In the genomic region with DNA sequence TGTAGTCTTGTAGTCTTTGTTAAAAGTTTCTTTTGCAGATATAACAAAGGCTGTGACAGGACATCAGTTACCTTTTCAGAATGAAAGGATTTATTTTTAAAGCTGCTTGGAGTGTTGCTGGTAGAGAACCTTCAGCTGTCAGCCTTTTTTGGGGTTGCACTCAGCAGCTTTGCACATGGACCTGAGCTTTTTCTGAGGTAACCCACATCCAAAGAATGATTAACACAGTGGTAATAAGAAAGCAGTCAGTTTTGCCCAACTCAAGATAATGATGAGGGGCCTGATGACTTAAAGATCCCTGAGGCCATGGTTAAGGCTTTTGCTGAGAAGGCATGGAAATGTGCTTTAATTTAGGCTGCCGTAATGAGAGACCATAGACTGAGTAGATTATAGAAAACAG, we compare ENCODE assay signal across 2 cellular contexts.
TF ChIP-seq lines count a peak whose summit lies in the region.

No MANE protein-coding gene starts in this region.

TF ChIP-seq in GM23338, 12 proteins besides CTCF, POLR2A, EP300 and RAD21 (continued from another document):
- TF ChIP-seq, protein P1, sequence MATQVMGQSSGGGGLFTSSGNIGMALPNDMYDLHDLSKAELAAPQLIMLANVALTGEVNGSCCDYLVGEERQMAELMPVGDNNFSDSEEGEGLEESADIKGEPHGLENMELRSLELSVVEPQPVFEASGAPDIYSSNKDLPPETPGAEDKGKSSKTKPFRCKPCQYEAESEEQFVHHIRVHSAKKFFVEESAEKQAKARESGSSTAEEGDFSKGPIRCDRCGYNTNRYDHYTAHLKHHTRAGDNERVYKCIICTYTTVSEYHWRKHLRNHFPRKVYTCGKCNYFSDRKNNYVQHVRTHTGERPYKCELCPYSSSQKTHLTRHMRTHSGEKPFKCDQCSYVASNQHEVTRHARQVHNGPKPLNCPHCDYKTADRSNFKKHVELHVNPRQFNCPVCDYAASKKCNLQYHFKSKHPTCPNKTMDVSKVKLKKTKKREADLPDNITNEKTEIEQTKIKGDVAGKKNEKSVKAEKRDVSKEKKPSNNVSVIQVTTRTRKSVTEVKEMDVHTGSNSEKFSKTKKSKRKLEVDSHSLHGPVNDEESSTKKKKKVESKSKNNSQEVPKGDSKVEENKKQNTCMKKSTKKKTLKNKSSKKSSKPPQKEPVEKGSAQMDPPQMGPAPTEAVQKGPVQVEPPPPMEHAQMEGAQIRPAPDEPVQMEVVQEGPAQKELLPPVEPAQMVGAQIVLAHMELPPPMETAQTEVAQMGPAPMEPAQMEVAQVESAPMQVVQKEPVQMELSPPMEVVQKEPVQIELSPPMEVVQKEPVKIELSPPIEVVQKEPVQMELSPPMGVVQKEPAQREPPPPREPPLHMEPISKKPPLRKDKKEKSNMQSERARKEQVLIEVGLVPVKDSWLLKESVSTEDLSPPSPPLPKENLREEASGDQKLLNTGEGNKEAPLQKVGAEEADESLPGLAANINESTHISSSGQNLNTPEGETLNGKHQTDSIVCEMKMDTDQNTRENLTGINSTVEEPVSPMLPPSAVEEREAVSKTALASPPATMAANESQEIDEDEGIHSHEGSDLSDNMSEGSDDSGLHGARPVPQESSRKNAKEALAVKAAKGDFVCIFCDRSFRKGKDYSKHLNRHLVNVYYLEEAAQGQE (IDR thresholded peaks at IDR 0.05; ENCODE audit: unreplicated experiment) = no peak
- TF ChIP-seq EZH2phosphoT487 (IDR thresholded peaks at IDR 0.05; ENCODE audit: unreplicated experiment) (no peak), JUNB (IDR thresholded peaks at IDR 0.05; ENCODE audit: unreplicated experiment) (no peak), CREB1 (CRISPR knock-in tag; IDR thresholded peaks at IDR 0.05; ENCODE audit: low read depth) (no peak), ZNF331 (CRISPR knock-in tag; IDR thresholded peaks at IDR 0.05; ENCODE audit: low read depth) (no peak), POLR2AphosphoS5 (IDR thresholded peaks at IDR 0.05; ENCODE audit: low read depth) (no peak), STAT1 (IDR thresholded peaks at IDR 0.05; ENCODE audit: unreplicated experiment) (no peak)

TF ChIP-seq in WTC11, 78 proteins besides CTCF, POLR2A, EP300 and RAD21 (continued from another document):
- TF ChIP-seq, protein P2, sequence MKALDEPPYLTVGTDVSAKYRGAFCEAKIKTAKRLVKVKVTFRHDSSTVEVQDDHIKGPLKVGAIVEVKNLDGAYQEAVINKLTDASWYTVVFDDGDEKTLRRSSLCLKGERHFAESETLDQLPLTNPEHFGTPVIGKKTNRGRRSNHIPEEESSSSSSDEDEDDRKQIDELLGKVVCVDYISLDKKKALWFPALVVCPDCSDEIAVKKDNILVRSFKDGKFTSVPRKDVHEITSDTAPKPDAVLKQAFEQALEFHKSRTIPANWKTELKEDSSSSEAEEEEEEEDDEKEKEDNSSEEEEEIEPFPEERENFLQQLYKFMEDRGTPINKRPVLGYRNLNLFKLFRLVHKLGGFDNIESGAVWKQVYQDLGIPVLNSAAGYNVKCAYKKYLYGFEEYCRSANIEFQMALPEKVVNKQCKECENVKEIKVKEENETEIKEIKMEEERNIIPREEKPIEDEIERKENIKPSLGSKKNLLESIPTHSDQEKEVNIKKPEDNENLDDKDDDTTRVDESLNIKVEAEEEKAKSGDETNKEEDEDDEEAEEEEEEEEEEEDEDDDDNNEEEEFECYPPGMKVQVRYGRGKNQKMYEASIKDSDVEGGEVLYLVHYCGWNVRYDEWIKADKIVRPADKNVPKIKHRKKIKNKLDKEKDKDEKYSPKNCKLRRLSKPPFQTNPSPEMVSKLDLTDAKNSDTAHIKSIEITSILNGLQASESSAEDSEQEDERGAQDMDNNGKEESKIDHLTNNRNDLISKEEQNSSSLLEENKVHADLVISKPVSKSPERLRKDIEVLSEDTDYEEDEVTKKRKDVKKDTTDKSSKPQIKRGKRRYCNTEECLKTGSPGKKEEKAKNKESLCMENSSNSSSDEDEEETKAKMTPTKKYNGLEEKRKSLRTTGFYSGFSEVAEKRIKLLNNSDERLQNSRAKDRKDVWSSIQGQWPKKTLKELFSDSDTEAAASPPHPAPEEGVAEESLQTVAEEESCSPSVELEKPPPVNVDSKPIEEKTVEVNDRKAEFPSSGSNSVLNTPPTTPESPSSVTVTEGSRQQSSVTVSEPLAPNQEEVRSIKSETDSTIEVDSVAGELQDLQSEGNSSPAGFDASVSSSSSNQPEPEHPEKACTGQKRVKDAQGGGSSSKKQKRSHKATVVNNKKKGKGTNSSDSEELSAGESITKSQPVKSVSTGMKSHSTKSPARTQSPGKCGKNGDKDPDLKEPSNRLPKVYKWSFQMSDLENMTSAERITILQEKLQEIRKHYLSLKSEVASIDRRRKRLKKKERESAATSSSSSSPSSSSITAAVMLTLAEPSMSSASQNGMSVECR (CRISPR knock-in tag; IDR thresholded peaks at IDR 0.05; ENCODE audit: borderline replicate concordance) = no peak
- TF ChIP-seq JAZF1 (CRISPR knock-in tag; IDR thresholded peaks at IDR 0.05) (no peak), ESRRA (CRISPR knock-in tag; IDR thresholded peaks at IDR 0.05; ENCODE audit: borderline replicate concordance) (no peak), TEAD4 (CRISPR knock-in tag; IDR thresholded peaks at IDR 0.05) (no peak), RELA (CRISPR knock-in tag; IDR thresholded peaks at IDR 0.05; ENCODE audit: borderline replicate concordance) (no peak)
